In the genomic region with DNA sequence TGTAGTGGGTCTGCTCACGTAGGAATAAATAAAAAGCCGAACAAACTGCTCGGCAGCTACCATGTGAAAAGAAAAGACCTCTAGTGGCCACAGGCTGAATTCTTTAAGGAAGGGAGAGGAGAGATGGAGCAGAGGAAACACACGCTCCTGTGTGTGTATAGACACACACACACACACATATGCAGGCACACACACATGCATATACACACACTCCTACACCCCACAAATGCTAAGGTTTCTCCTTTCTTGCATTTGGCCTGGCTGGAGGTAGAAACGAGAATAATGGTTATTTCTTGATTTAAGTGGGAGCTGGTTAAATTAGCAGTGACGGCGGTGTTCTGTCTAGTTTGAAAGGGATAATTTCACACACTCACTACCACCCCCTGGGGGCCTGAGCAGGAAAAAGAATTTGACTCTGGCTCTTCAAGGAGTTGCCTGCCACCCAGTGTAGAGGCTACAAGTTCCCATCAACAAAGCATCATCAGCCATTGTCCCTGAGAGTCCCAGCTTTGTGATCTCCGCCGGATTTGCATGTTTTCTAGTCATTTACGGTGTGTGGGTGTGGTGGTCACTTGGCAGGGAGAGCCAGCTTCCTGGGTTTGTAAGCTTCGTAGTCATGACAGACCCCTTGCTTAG, we compare ENCODE assay signal across 9 cellular contexts. TPM values are rescaled to one million over a fixed set of nuclear protein-coding genes. Genes with fewer than 3 reads are reported as not detected.
A peak's percentile ranks its signal among the peaks of the same experiment; 100 is the strongest.
DNase-seq lines count a peak whose midpoint lies in the region; TF ChIP-seq lines count a peak whose summit lies in the region.
"Had no signal": no experiment of that assay in that cellular context is flagged by ENCODE, and none has a peak within 500 bp of the region (broad histone marks: within the 10 kb centered on the region; RNA-seq: fewer than 3 reads in every experiment).

Gene INSYN2B (minus strand): TSS at position 78 of the 636 bp plus-strand sequence. CDS start 96,597 bp downstream, outside the sequence.

- 12% methylated on average over 11 of the region's 11 CpGs for WGBS in prostate gland

- TF ChIP-seq CTCF in right atrium auricular region (IDR thresholded peaks at IDR 0.05) (peak; percentile 38 to 68), prostate gland (IDR thresholded peaks at IDR 0.05) (peak; percentile 47 to 76 (median 56))

- intact Hi-C loops in prostate gland (cut with DNase I): loop anchor here (5.0 kb wide), 1 partner anchor 278 kb away; no protein-coding TSS in a partner anchor

- H3K4me3 ChIP-seq in right atrium auricular region: peak within 1 kb of the TSS in 1 of 2 donors; percentile 19
- peak within 1 kb of the TSS in 1 of 2 donors; percentile 13 for H3K4me3 ChIP-seq in prostate gland
- H3K4me3 ChIP-seq: BLaER1 had no signal

- H3K9me3 ChIP-seq in right atrium auricular region: no peaks in the 10 kb centered on the region
- H3K9me3 ChIP-seq in prostate gland: no peaks in the 10 kb centered on the region
- H3K9me3 ChIP-seq: BLaER1 had no signal

- H3K27ac ChIP-seq in right atrium auricular region (no peak within 1 kb of the TSS), prostate gland (no peak within 1 kb of the TSS)
- H3K27ac ChIP-seq: BLaER1 had no signal

- TF ChIP-seq POLR2A in prostate gland (IDR thresholded peaks at IDR 0.05): no peak

- peaks cover 0 to 9% of the 10 kb centered on the region in 2 donors for H3K4me1 ChIP-seq in right atrium auricular region
- no peaks in the 10 kb centered on the region for H3K4me1 ChIP-seq in prostate gland (replicated peaks)
- H3K4me1 ChIP-seq: BLaER1 had no signal

- no peaks in the 10 kb centered on the region for H3K27me3 ChIP-seq in right atrium auricular region
- H3K27me3 ChIP-seq in prostate gland (replicated peaks; ENCODE audit: insufficient read depth): no peaks in the 10 kb centered on the region
- H3K27me3 ChIP-seq: BLaER1 had no signal

- DNase-seq in NCI-H1417 (lab: John Stamatoyannopoulos, UW) (peak in 2 of 3 experiments; percentile 28 to 32), NCI-H1417 treated with DMSO at 0.1 percent for 48 hours (lab: John Stamatoyannopoulos, UW) (no peak), HCEC 1CT (peak; percentile 91), NCI-H226 (peak; percentile 71), amygdala (lab: John Stamatoyannopoulos, UW) (peak; percentile 6 to 94 (median 73)), right atrium auricular region (ENCODE audit: low spot score) (peak; percentile 84), prostate gland (ENCODE audit: low spot score) (peak; percentile 71), DMS79 (lab: John Stamatoyannopoulos, UW) (no peak)

- H3K36me3 ChIP-seq in right atrium auricular region: no peaks in the 10 kb centered on the region
- no peaks in the 10 kb centered on the region for H3K36me3 ChIP-seq in prostate gland

RNA-seq across cellular contexts. Expression of gene INSYN2B, which starts in this region (rescaled TPM):
- under 1 TPM in 1 of 2 donors, not detected in 1; 0.75 TPM for total RNA-seq in right atrium auricular region
- 1 to 10 TPM in 1 of 2 donors, under 1 TPM in 1; 0.17 to 8.4 TPM for total RNA-seq in prostate gland

Comparison
In these comparisons a context has a peak if more than half of its experiments do, and no peak if none do; other contexts are left out.
1. DNase-seq: peak in NCI-H1417 (2 of 3), HCEC 1CT (single experiment), NCI-H226 (single experiment), amygdala (56 of 56) and prostate gland (single experiment); none in NCI-H1417 treated with DMSO at 0.1 percent for 48 hours (single experiment) and DMS79 (single experiment).
2. Peak in DNase-seq in right atrium auricular region; RNA of the gene not detected or under 1 TPM.